ENCODE assay signal across 8 cellular contexts in the genomic region with DNA sequence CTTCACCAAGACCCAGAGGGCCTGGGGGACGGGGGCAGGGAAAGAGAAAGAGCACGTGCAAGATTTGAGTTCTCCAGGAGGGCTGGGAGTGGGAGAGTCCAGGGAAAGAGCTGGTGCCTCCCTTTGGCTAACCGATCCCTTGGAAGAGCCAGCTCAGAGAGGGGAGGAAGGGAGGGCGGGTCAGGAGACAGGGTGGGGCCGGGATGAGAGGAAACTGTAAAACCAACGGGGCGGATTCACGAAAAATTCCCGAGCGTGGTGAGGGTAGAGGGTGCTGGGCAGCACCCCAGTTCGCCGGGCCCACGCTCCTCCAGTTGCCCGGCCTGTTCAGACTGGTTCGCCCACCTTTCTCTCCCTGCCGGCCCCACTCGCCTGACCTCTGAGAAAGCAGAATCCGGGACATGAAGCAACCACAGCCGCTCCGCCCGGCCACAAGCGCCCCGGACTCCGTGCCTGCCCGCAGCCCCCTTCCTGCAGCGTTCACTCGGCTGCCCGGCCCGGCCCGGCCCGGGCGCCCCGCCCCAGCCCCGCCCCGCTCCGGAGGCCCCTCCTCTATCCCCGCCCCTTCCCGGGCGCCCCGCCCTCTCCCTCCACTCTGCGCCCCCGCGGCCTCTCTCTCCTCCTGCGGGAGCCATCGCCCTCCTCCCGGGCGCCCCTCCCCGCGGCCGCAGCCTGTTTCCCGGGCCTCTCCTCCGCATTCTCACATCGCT.
DNase-seq lines count a peak whose midpoint lies in the region; ATAC-seq, FAIRE-seq and TF ChIP-seq lines count a peak whose summit lies in the region.

No MANE protein-coding gene starts in this region.

- H3K36me3 Mint-ChIP-seq in activated T-helper 2 cell treated with anti-CD3 and anti-CD28 coated beads, Interferon-gamma antibody, Interleukin-2, Interleukin-4, amounts not matched to agents 10 μg/mL and 5 μg/mL and 100 μg/mL, durations not matched to agents 14 hours and 24 hours and 36 hours (ENCODE audit: low read depth), result no peaks in the 10 kb centered on the region
- H3K36me3 Mint-ChIP-seq in naive thymus-derived CD4-positive, alpha-beta T cell, result no peaks in the 10 kb centered on the region
- no peaks in the 10 kb centered on the region for H3K36me3 Mint-ChIP-seq in stimulated activated memory B cell treated with anti-CD40 and anti-IgM and Interleukin-4, amounts not matched to agents 10 μg/mL and 1 μg/mL and 100 μg/mL, for 72 hours

- no peak overlapping the region for H3K27ac ChIP-seq in naive thymus-derived CD4-positive, alpha-beta T cell (ENCODE audit: low read depth, low read length)

- POLR2A ChIA-PET in naive thymus-derived CD4-positive, alpha-beta T cell (lab: Charles Lee), result no interaction called here

- ATAC-seq in HG03521 (IDR thresholded peaks at IDR 0.05; ENCODE audit: unreplicated experiment), result peak; percentile 81
- peak; percentile 94 for ATAC-seq in naive thymus-derived CD4-positive, alpha-beta T cell
- ATAC-seq in stimulated activated memory B cell treated with anti-CD40 and anti-IgM and Interleukin-4, amounts not matched to agents 10 μg/mL and 1 μg/mL and 100 μg/mL, for 72 hours, result peak; percentile 84

- no peak for FAIRE-seq in GM19239 (lab: Jason Lieb, UNC)

- intact Hi-C loops in activated T-helper 2 cell treated with anti-CD3 and anti-CD28 coated beads, Interferon-gamma antibody, Interleukin-2, Interleukin-4, amounts not matched to agents 10 μg/mL and 5 μg/mL and 100 μg/mL, durations not matched to agents 14 hours and 24 hours and 36 hours (cut with micrococcal nuclease), result loop anchor here (10.0 kb wide), 1 partner anchor 63 kb away; no protein-coding TSS in a partner anchor
- intact Hi-C loops in naive thymus-derived CD4-positive, alpha-beta T cell (cut with micrococcal nuclease), result loop anchor here in 1 of 2 donors (1.0 to 5.0 kb wide), 3 partner anchors 139 to 249 kb away; a partner anchor contains a TSS

- peaks cover 59% of the 10 kb centered on the region for H3K27me3 Mint-ChIP-seq in activated T-helper 2 cell treated with anti-CD3 and anti-CD28 coated beads, Interferon-gamma antibody, Interleukin-2, Interleukin-4, amounts not matched to agents 10 μg/mL and 5 μg/mL and 100 μg/mL, durations not matched to agents 14 hours and 24 hours and 36 hours (ENCODE audit: low read depth)
- H3K27me3 Mint-ChIP-seq in naive thymus-derived CD4-positive, alpha-beta T cell, result peaks cover 0 to 60% (median 16%) of the 10 kb centered on the region in 5 donors
- peaks cover 59% of the 10 kb centered on the region for H3K27me3 Mint-ChIP-seq in stimulated activated memory B cell treated with anti-CD40 and anti-IgM and Interleukin-4, amounts not matched to agents 10 μg/mL and 1 μg/mL and 100 μg/mL, for 72 hours

- H3K9me3 ChIP-seq in naive thymus-derived CD4-positive, alpha-beta T cell (ENCODE audit: control insufficient read depth in 2 of 3, low read length in 3 of 3), result no peaks in the 10 kb centered on the region

- H3K9me3 Mint-ChIP-seq in activated T-helper 2 cell treated with anti-CD3 and anti-CD28 coated beads, Interferon-gamma antibody, Interleukin-2, Interleukin-4, amounts not matched to agents 10 μg/mL and 5 μg/mL and 100 μg/mL, durations not matched to agents 14 hours and 24 hours and 36 hours, result no peaks in the 10 kb centered on the region
- H3K9me3 Mint-ChIP-seq in naive thymus-derived CD4-positive, alpha-beta T cell, result no peaks in the 10 kb centered on the region
- no peaks in the 10 kb centered on the region for H3K9me3 Mint-ChIP-seq in stimulated activated memory B cell treated with anti-CD40 and anti-IgM and Interleukin-4, amounts not matched to agents 10 μg/mL and 1 μg/mL and 100 μg/mL, for 72 hours

- no peaks in the 10 kb centered on the region for H3K36me3 ChIP-seq in naive thymus-derived CD4-positive, alpha-beta T cell (ENCODE audit: control insufficient read depth in 2 of 3, insufficient read depth in 3 of 3, low read length in 3 of 3)

- peak overlapping the region; percentile 62 for H3K4me3 ChIP-seq in fibroblast of mammary gland (ENCODE audit: control insufficient read depth, low read depth, low read length)
- H3K4me3 ChIP-seq in naive thymus-derived CD4-positive, alpha-beta T cell (ENCODE audit: low read length), result peak overlapping the region; percentile 9

- H3K4me1 ChIP-seq in naive thymus-derived CD4-positive, alpha-beta T cell (ENCODE audit: control insufficient read depth in 2 of 2, insufficient read depth in 2 of 2, low read length in 2 of 2), result no peaks in the 10 kb centered on the region

- H3K4me1 Mint-ChIP-seq in activated T-helper 2 cell treated with anti-CD3 and anti-CD28 coated beads, Interferon-gamma antibody, Interleukin-2, Interleukin-4, amounts not matched to agents 10 μg/mL and 5 μg/mL and 100 μg/mL, durations not matched to agents 14 hours and 24 hours and 36 hours (ENCODE audit: low read depth), result peaks cover 1% of the 10 kb centered on the region
- H3K4me1 Mint-ChIP-seq in naive thymus-derived CD4-positive, alpha-beta T cell, result peaks cover 2 to 15% (median 10%) of the 10 kb centered on the region in 7 donors
- H3K4me1 Mint-ChIP-seq in stimulated activated memory B cell treated with anti-CD40 and anti-IgM and Interleukin-4, amounts not matched to agents 10 μg/mL and 1 μg/mL and 100 μg/mL, for 72 hours, result no peaks in the 10 kb centered on the region

- peak overlapping the region; percentile 61 for H3K4me3 Mint-ChIP-seq in activated T-helper 2 cell treated with anti-CD3 and anti-CD28 coated beads, Interferon-gamma antibody, Interleukin-2, Interleukin-4, amounts not matched to agents 10 μg/mL and 5 μg/mL and 100 μg/mL, durations not matched to agents 14 hours and 24 hours and 36 hours (ENCODE audit: low read depth)
- peak overlapping the region; percentile 32 to 75 (median 70) for H3K4me3 Mint-ChIP-seq in naive thymus-derived CD4-positive, alpha-beta T cell
- peak overlapping the region; percentile 69 for H3K4me3 Mint-ChIP-seq in stimulated activated memory B cell treated with anti-CD40 and anti-IgM and Interleukin-4, amounts not matched to agents 10 μg/mL and 1 μg/mL and 100 μg/mL, for 72 hours

- CTCF ChIA-PET in naive thymus-derived CD4-positive, alpha-beta T cell (lab: Charles Lee), result no interaction called here

- no peaks in the 10 kb centered on the region for H3K27me3 ChIP-seq in naive thymus-derived CD4-positive, alpha-beta T cell (ENCODE audit: control insufficient read depth in 2 of 2, insufficient read depth in 2 of 2, low read length in 2 of 2)

- no peak overlapping the region for H3K27ac Mint-ChIP-seq in activated T-helper 2 cell treated with anti-CD3 and anti-CD28 coated beads, Interferon-gamma antibody, Interleukin-2, Interleukin-4, amounts not matched to agents 10 μg/mL and 5 μg/mL and 100 μg/mL, durations not matched to agents 14 hours and 24 hours and 36 hours
- peak overlapping the region in 1 of 9 donors; percentile 49 for H3K27ac Mint-ChIP-seq in naive thymus-derived CD4-positive, alpha-beta T cell
- H3K27ac Mint-ChIP-seq in stimulated activated memory B cell treated with anti-CD40 and anti-IgM and Interleukin-4, amounts not matched to agents 10 μg/mL and 1 μg/mL and 100 μg/mL, for 72 hours, result no peak overlapping the region

- peak; percentile 94 for DNase-seq in AG08396 (ENCODE audit: low spot score)
- DNase-seq in GM19239 (ENCODE audit: insufficient read length, low spot score), result peak; percentile 63
- peak; percentile 65 for DNase-seq in RKO (ENCODE audit: low spot score)
- peak; percentile 46 for DNase-seq in activated T-helper 2 cell treated with anti-CD3 and anti-CD28 coated beads, Interferon-gamma antibody, Interleukin-2, Interleukin-4, amounts not matched to agents 10 μg/mL and 5 μg/mL and 100 μg/mL, durations not matched to agents 14 hours and 24 hours and 36 hours (ENCODE audit: low spot score)
- peak; percentile 79 for DNase-seq in fibroblast of mammary gland (ENCODE audit: low read depth)
- peak; percentile 5 to 82 (median 34) for DNase-seq in naive thymus-derived CD4-positive, alpha-beta T cell

- TF ChIP-seq CTCF in fibroblast of mammary gland (conservative IDR thresholded peaks at IDR 0.05; ENCODE audit: control insufficient read depth, insufficient read depth, low read depth, low read length), result no peak

Comparison
In these comparisons a context has a peak if more than half of its experiments do, and no peak if none do; other contexts are left out.
1. DNase-seq: peak in every context shown above with its lines; median percentile 94 in AG08396; 79 in fibroblast of mammary gland; 65 in RKO; 63 in GM19239; 46 in activated T-helper 2 cell treated with anti-CD3 and anti-CD28 coated beads, Interferon-gamma antibody, Interleukin-2, Interleukin-4, amounts not matched to agents 10 μg/mL and 5 μg/mL and 100 μg/mL, durations not matched to agents 14 hours and 24 hours and 36 hours; 34 in naive thymus-derived CD4-positive, alpha-beta T cell.